ENCODE assay signal across 23 cellular contexts in the genomic region with DNA sequence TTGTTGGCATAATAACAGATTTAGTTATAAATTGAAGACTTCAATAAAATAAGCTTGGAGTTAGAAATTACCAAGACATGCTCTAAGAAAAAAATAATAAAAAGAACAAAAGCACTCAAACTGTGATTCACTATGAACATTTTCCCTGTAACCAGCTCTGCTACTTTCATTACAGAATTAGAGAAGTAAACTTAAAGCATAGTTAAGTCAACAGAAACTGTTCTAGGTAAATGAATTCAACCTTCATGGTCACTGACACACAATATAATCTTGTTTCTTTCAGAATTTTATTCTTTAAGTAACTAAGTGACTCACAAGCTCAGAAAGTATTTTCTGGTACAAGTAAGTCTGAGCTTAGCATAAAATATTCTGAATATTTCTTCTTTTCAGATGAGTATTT.
"Had no signal": no experiment of that assay in that cellular context is flagged by ENCODE, and none has a peak within 500 bp of the region (broad histone marks: within the 10 kb centered on the region; RNA-seq: fewer than 3 reads in every experiment).

No MANE protein-coding gene starts in this region.

- H3K9me3 Mint-ChIP-seq: activated CD4-positive, alpha-beta T cell treated with anti-CD3 and anti-CD28 coated beads, Interleukin-2, amount 10 ng/mL, durations not matched to agents 7 days and 5 days; activated CD8-positive, alpha-beta T cell treated with anti-CD3 and anti-CD28 coated beads for 36 hours; activated naive CD4-positive, alpha-beta T cell treated with anti-CD3 and anti-CD28 coated beads, Interleukin-2, amount 50 U/mL, for 24 hours; central memory CD8-positive, alpha-beta T cell had no signal

- H3K36me3 Mint-ChIP-seq: activated CD8-positive, alpha-beta memory T cell treated with anti-CD3 and anti-CD28 coated beads, Interleukin-2, amount 10 ng/mL, durations not matched to agents 7 days and 5 days; activated naive CD4-positive, alpha-beta T cell treated with anti-CD3 and anti-CD28 coated beads, Interleukin-2, amount 50 U/mL, for 24 hours; natural killer cell treated with Interleukin-12 subunit alpha and Interleukin-12 subunit beta and Interleukin-15 and Interleukin-18, amount 100 ng/mL, for 72 hours had no signal

- DNase-seq: activated CD4-positive, alpha-beta T cell treated with anti-CD3 and anti-CD28 coated beads, Interleukin-2, amount 10 ng/mL, durations not matched to agents 7 days and 5 days; activated CD8-positive, alpha-beta memory T cell treated with anti-CD3 and anti-CD28 coated beads, Interleukin-2, amount 10 ng/mL, durations not matched to agents 7 days and 5 days; activated CD8-positive, alpha-beta T cell treated with anti-CD3 and anti-CD28 coated beads for 36 hours; activated gamma-delta T cell treated with Interleukin-2 at 50 U/mL for 16 hours; activated T-cell treated with anti-CD3 and anti-CD28 coated beads for 4 hours; aorta; brain microvascular endothelial cell; foreskin melanocyte; kidney glomerular epithelial cell; left ventricle myocardium superior; midbrain; spleen; stimulated activated CD4-positive, alpha-beta T cell treated with anti-CD3 and anti-CD28 coated beads, Interleukin-4, amount 100 ng/mL, for 1 hour; stimulated activated naive CD8-positive, alpha-beta T cell treated with anti-CD3 and anti-CD28 coated beads, Interleukin-15, Interleukin-2, amounts not matched to agents 100 U/mL and 50 U/mL, for 24 hours; substantia nigra; thyroid gland had no signal

- H3K9me3 ChIP-seq: prostate gland, right atrium auricular region, spleen, thyroid gland had no signal

- H3K27me3 ChIP-seq: brain microvascular endothelial cell, right atrium auricular region, thyroid gland had no signal

- ATAC-seq: activated CD4-positive, CD25-positive, alpha-beta regulatory T cell treated with anti-CD3 and anti-CD28 coated beads, Interleukin-2, amount 50 U/mL, for 24 hours; activated CD8-positive, alpha-beta memory T cell treated with anti-CD3 and anti-CD28 coated beads, Interleukin-2, amount 10 ng/mL, durations not matched to agents 7 days and 5 days; activated CD8-positive, alpha-beta T cell treated with anti-CD3 and anti-CD28 coated beads for 36 hours; left ventricle myocardium superior; natural killer cell treated with Interleukin-12 subunit alpha and Interleukin-12 subunit beta and Interleukin-15 and Interleukin-18, amount 100 ng/mL, for 72 hours; stimulated activated naive CD8-positive, alpha-beta T cell treated with anti-CD3 and anti-CD28 coated beads, Interleukin-15, Interleukin-2, amounts not matched to agents 100 U/mL and 50 U/mL, for 24 hours had no signal

- H3K27ac ChIP-seq: brain microvascular endothelial cell, coronary artery, right atrium auricular region, spleen, thyroid gland had no signal

- H3K4me1 ChIP-seq: prostate gland, right atrium auricular region, spleen had no signal

- H3K27me3 Mint-ChIP-seq: activated CD8-positive, alpha-beta T cell treated with anti-CD3 and anti-CD28 coated beads for 36 hours; activated naive CD4-positive, alpha-beta T cell treated with anti-CD3 and anti-CD28 coated beads, Interleukin-2, amount 50 U/mL, for 24 hours had no signal

- H3K4me3 ChIP-seq: coronary artery, prostate gland, right atrium auricular region, spleen, thyroid gland had no signal

- H3K4me1 Mint-ChIP-seq: activated CD8-positive, alpha-beta memory T cell treated with anti-CD3 and anti-CD28 coated beads, Interleukin-2, amount 10 ng/mL, durations not matched to agents 7 days and 5 days; activated naive CD4-positive, alpha-beta T cell treated with anti-CD3 and anti-CD28 coated beads, Interleukin-2, amount 50 U/mL, for 24 hours; central memory CD8-positive, alpha-beta T cell had no signal

- H3K27ac Mint-ChIP-seq: activated CD4-positive, alpha-beta T cell treated with anti-CD3 and anti-CD28 coated beads, Interleukin-2, amount 10 ng/mL, durations not matched to agents 7 days and 5 days; activated CD8-positive, alpha-beta memory T cell treated with anti-CD3 and anti-CD28 coated beads, Interleukin-2, amount 10 ng/mL, durations not matched to agents 7 days and 5 days; activated CD8-positive, alpha-beta T cell treated with anti-CD3 and anti-CD28 coated beads for 36 hours; activated naive CD4-positive, alpha-beta T cell treated with anti-CD3 and anti-CD28 coated beads, Interleukin-2, amount 50 U/mL, for 24 hours; natural killer cell treated with Interleukin-12 subunit alpha and Interleukin-12 subunit beta and Interleukin-15 and Interleukin-18, amount 100 ng/mL, for 72 hours had no signal

- H3K36me3 ChIP-seq: brain microvascular endothelial cell, prostate gland, right atrium auricular region, spleen, thyroid gland had no signal

- H3K4me3 Mint-ChIP-seq: activated CD4-positive, alpha-beta T cell treated with anti-CD3 and anti-CD28 coated beads, Interleukin-2, amount 10 ng/mL, durations not matched to agents 7 days and 5 days; activated CD8-positive, alpha-beta memory T cell treated with anti-CD3 and anti-CD28 coated beads, Interleukin-2, amount 10 ng/mL, durations not matched to agents 7 days and 5 days; activated CD8-positive, alpha-beta T cell treated with anti-CD3 and anti-CD28 coated beads for 36 hours; activated naive CD4-positive, alpha-beta T cell treated with anti-CD3 and anti-CD28 coated beads, Interleukin-2, amount 50 U/mL, for 24 hours; central memory CD8-positive, alpha-beta T cell; natural killer cell treated with Interleukin-12 subunit alpha and Interleukin-12 subunit beta and Interleukin-15 and Interleukin-18, amount 100 ng/mL, for 72 hours had no signal
